8 cellular contexts compared by ENCODE assay signal in genomic region chr10:97234403-97234802, GRCh38.
A peak's percentile ranks its signal among the peaks of the same experiment; 100 is the strongest.
DNase-seq lines count a peak whose midpoint lies in the region.

No MANE protein-coding gene starts in this region.

- DNase-seq in NCI-H345 (lab: John Stamatoyannopoulos, UW) (peak; percentile 21), NCI-H345 treated with DMSO at 0.1 percent for 48 hours (lab: John Stamatoyannopoulos, UW; ENCODE audit: unreplicated experiment) (no peak), NCI-H2081 (lab: John Stamatoyannopoulos, UW) (peak; percentile 0 to 21), amniotic epithelial cell (ENCODE audit: low read depth) (peak; percentile 45), kidney tubule cell (ENCODE audit: low spot score) (peak; percentile 47), NCI-H2029 treated with DMSO at 0.1 percent for 48 hours (lab: John Stamatoyannopoulos, UW) (no peak), 8988T (no peak)
- no peak for DNase-seq in activated CD4-positive, alpha-beta T cell treated with anti-CD3 and anti-CD28 coated beads, Interleukin-2, amount 50 U/mL, for 48 hours

Comparison
In these comparisons a context has a peak if more than half of its experiments do, and no peak if none do; other contexts are left out.
1. DNase-seq: peak in NCI-H345 (single experiment), NCI-H2081 (2 of 2), amniotic epithelial cell (single experiment) and kidney tubule cell (single experiment); none in NCI-H345 treated with DMSO at 0.1 percent for 48 hours (single experiment), NCI-H2029 treated with DMSO at 0.1 percent for 48 hours (single experiment), 8988T (single experiment) and activated CD4-positive, alpha-beta T cell treated with anti-CD3 and anti-CD28 coated beads, Interleukin-2, amount 50 U/mL, for 48 hours (0 of 2).